ENCODE assay signal across 1 cellular context in genomic region chr22:30306629-30307016, GRCh38.
TF ChIP-seq lines count a peak whose summit lies in the region.

No MANE protein-coding gene starts in this region.

TF ChIP-seq in GM12878, 131 proteins besides CTCF, POLR2A, EP300 and RAD21:
- TF ChIP-seq RELB (IDR thresholded peaks at IDR 0.05; ENCODE audit: low read depth) (no peak), CREM (IDR thresholded peaks at IDR 0.05; ENCODE audit: low read depth) (no peak), GABPA (IDR thresholded peaks at IDR 0.05; ENCODE audit: low read depth) (no peak), REST (IDR thresholded peaks at IDR 0.05; ENCODE audit: low read depth, low read length) (no peak), NFIC (IDR thresholded peaks at IDR 0.05; ENCODE audit: low read depth, low read length) (no peak), PRDM15 (CRISPR knock-in tag; IDR thresholded peaks at IDR 0.05) (no peak), SMAD1 (IDR thresholded peaks at IDR 0.05; ENCODE audit: low read depth, partially characterized antibody) (no peak), RAD51 (IDR thresholded peaks at IDR 0.05) (no peak)
